18 cellular contexts compared by ENCODE assay signal in genomic region chr14:23406244-23406643, GRCh38. TPM values are rescaled to one million over a fixed set of nuclear protein-coding genes. Genes with fewer than 3 reads are reported as not detected.
DNase-seq lines count a peak whose midpoint lies in the region; ATAC-seq lines count a peak whose summit lies in the region.
"Had no signal": no experiment of that assay in that cellular context is flagged by ENCODE, and none has a peak within 500 bp of the region (broad histone marks: within the 10 kb centered on the region; RNA-seq: fewer than 3 reads in every experiment).

No MANE protein-coding gene starts in this region.

- DNase-seq in NCI-H1436 (lab: John Stamatoyannopoulos, UW) (peak; percentile 20), NCI-H1436 treated with DMSO at 0.1 percent for 48 hours (lab: John Stamatoyannopoulos, UW) (no peak), RPMI7951 (ENCODE audit: low read depth) (peak; percentile 36), pons (ENCODE audit: low spot score) (peak; percentile 3), AG20443 (ENCODE audit: low spot score) (no peak)
- DNase-seq: activated CD8-positive, alpha-beta T cell treated with anti-CD3 and anti-CD28 coated beads for 36 hours; activated effector memory CD4-positive, alpha-beta T cell treated with anti-CD3 and anti-CD28 coated beads, Interleukin-2, amount 50 U/mL, for 16 hours; dermis blood vessel endothelial cell; NCI-H1048; NCI-H82; occipital lobe; SIG-M5 had no signal

- ATAC-seq in HG03460 (IDR thresholded peaks at IDR 0.05; ENCODE audit: unreplicated experiment) (peak; percentile 65), GM21526 (IDR thresholded peaks at IDR 0.05; ENCODE audit: low FRiP score, unreplicated experiment) (no peak), HG02970 (IDR thresholded peaks at IDR 0.05; ENCODE audit: low FRiP score, unreplicated experiment) (no peak)
- ATAC-seq: activated CD8-positive, alpha-beta T cell treated with anti-CD3 and anti-CD28 coated beads for 36 hours had no signal

RNA-seq across cellular contexts. Expression of gene MYH6, which starts 1.8 kb away (rescaled TPM):
- not detected in 2 replicates for total RNA-seq in RPMI7951 (2014; rRNA removed; shearing (Covaris generic))
- total RNA-seq: activated CD8-positive, alpha-beta T cell treated with anti-CD3 and anti-CD28 coated beads for 36 hours; aorta; dermis blood vessel endothelial cell; mesenteric fat pad; occipital lobe; smooth muscle cell had no signal

RNA-seq across cellular contexts. Expression of gene MYH7, which starts 29.2 kb away (rescaled TPM):
- not detected in 2 replicates for total RNA-seq in RPMI7951 (2014; rRNA removed; shearing (Covaris generic))
- total RNA-seq: activated CD8-positive, alpha-beta T cell treated with anti-CD3 and anti-CD28 coated beads for 36 hours; aorta; dermis blood vessel endothelial cell; mesenteric fat pad; smooth muscle cell had no signal

RNA-seq across cellular contexts. Expression of gene CMTM5, which starts 29.4 kb away (rescaled TPM):
- 0.49 and 0.60 TPM in 2 replicates for total RNA-seq in RPMI7951 (2014; rRNA removed; shearing (Covaris generic))
- total RNA-seq: activated CD8-positive, alpha-beta T cell treated with anti-CD3 and anti-CD28 coated beads for 36 hours; dermis blood vessel endothelial cell; mesenteric fat pad; smooth muscle cell had no signal

RNA-seq across cellular contexts. Expression of gene IL25, which starts 33.6 kb away (rescaled TPM):
- total RNA-seq in RPMI7951 (2014; rRNA removed; shearing (Covaris generic)) = not detected in 2 replicates
- total RNA-seq: activated CD8-positive, alpha-beta T cell treated with anti-CD3 and anti-CD28 coated beads for 36 hours; aorta; dermis blood vessel endothelial cell; mesenteric fat pad; occipital lobe; smooth muscle cell had no signal

RNA-seq across cellular contexts. Expression of gene EFS, which starts 41.3 kb away (rescaled TPM):
- total RNA-seq in RPMI7951 (2014; rRNA removed; shearing (Covaris generic)) = 2.8 TPM in 2 replicates
- total RNA-seq: activated CD8-positive, alpha-beta T cell treated with anti-CD3 and anti-CD28 coated beads for 36 hours had no signal

Comparison
In these comparisons a context has a peak if more than half of its experiments do, and no peak if none do; other contexts are left out.
1. DNase-seq: peak in NCI-H1436 (single experiment), RPMI7951 (single experiment) and pons (single experiment); none in NCI-H1436 treated with DMSO at 0.1 percent for 48 hours (single experiment) and AG20443 (single experiment).